15 cellular contexts compared by ENCODE assay signal in genomic region chr10:29634105-29634504, GRCh38. TPM values are rescaled to one million over a fixed set of nuclear protein-coding genes. Genes with fewer than 3 reads are reported as not detected.
DNase-seq lines count a peak whose midpoint lies in the region; ATAC-seq and TF ChIP-seq lines count a peak whose summit lies in the region.
"Had no signal": no experiment of that assay in that cellular context is flagged by ENCODE, and none has a peak within 500 bp of the region (broad histone marks: within the 10 kb centered on the region; RNA-seq: fewer than 3 reads in every experiment).

No MANE protein-coding gene starts in this region.

- H3K9me3 Mint-ChIP-seq in chondrocyte (ENCODE audit: low read depth) = no peaks in the 10 kb centered on the region
- H3K9me3 Mint-ChIP-seq: dendritic cell treated with granulocyte-macrophage colony-stimulating factor and Interleukin-4, amounts not matched to agents 40 ng/mL and 50 ng/mL, for 4 days; stimulated activated naive CD8-positive, alpha-beta T cell treated with anti-CD3 and anti-CD28 coated beads, Interleukin-15, Interleukin-2, amounts not matched to agents 100 ng/mL and 50 ng/mL, for 24 hours had no signal

- H4K91ac ChIP-seq in mesenchymal stem cell (ENCODE audit: low read length) = no peak overlapping the region

- H2BK5ac ChIP-seq in mesenchymal stem cell (ENCODE audit: low read depth, low read length, poor library complexity, severe bottlenecking) = no peak overlapping the region

- 54% methylated on average over 2 of the region's 2 CpGs for WGBS in mesenchymal stem cell
- WGBS in testis, 2 donors = 44 to 68% methylated on average over 2 of the region's 2 CpGs

- H3K27ac ChIP-seq in mesenchymal stem cell (ENCODE audit: low read length, poor library complexity, severe bottlenecking) (peak overlapping the region; percentile 97), testis (peak overlapping the region; percentile 78 to 85)

- intact Hi-C loops in testis (cut with DNase I; ENCODE audit: low total_unique reads) = no loop called here

- peak overlapping the region; percentile 86 for H3K9ac ChIP-seq in mesenchymal stem cell (ENCODE audit: low read length)

- no peak overlapping the region for H2AK5ac ChIP-seq in mesenchymal stem cell (ENCODE audit: low read length, severe bottlenecking)

- peak overlapping the region; percentile 70 for H3K4me3 Mint-ChIP-seq in chondrocyte (ENCODE audit: unreplicated experiment)
- H3K4me3 Mint-ChIP-seq: dendritic cell treated with granulocyte-macrophage colony-stimulating factor and Interleukin-4, amounts not matched to agents 40 ng/mL and 50 ng/mL, for 4 days had no signal

- H3K14ac ChIP-seq in mesenchymal stem cell (ENCODE audit: low read length in 2 of 2) = no peak overlapping the region

- TF ChIP-seq CTCF in chondrocyte (IDR thresholded peaks at IDR 0.05) (no peak), testis (IDR thresholded peaks at IDR 0.05) (no peak)

- peak; percentile 39 for DNase-seq in DMS 273 (lab: John Stamatoyannopoulos, UW; ENCODE audit: unreplicated experiment)
- DNase-seq in DMS 273 treated with DMSO at 0.1 percent for 48 hours (lab: John Stamatoyannopoulos, UW) = no peak
- no peak for DNase-seq in chondrocyte (ENCODE audit: low spot score)
- DNase-seq in mesenchymal stem cell = no peak
- DNase-seq in testis = no peak
- DNase-seq in MV-4-11 (lab: John Stamatoyannopoulos, UW) = no peak
- DNase-seq: 8988T, activated T-cell treated with anti-CD3 and anti-CD28 coated beads for 4 hours, GDM1, NCI-H446, T-helper 2 cell had no signal

- no peak overlapping the region for H3K23ac ChIP-seq in mesenchymal stem cell (ENCODE audit: low read length in 2 of 2)

- H3K4me2 ChIP-seq in mesenchymal stem cell (ENCODE audit: low read length, poor library complexity, severe bottlenecking) = peak overlapping the region; percentile 61

- no peak overlapping the region for H3K4ac ChIP-seq in mesenchymal stem cell (ENCODE audit: low read depth in 1 of 2, low read length in 2 of 2)

- no peak overlapping the region for H3K18ac ChIP-seq in mesenchymal stem cell (ENCODE audit: low read depth in 1 of 2, low read length in 2 of 2)

- H3K36me3 ChIP-seq in mesenchymal stem cell (ENCODE audit: control insufficient read depth in 1 of 2, insufficient read depth in 2 of 2, low read depth in 1 of 2, low read length in 2 of 2) = peaks cover 9 to 17% of the 10 kb centered on the region in 2 experiments
- no peaks in the 10 kb centered on the region for H3K36me3 ChIP-seq in testis (ENCODE audit: low read depth, missing control alignments)

- H2BK15ac ChIP-seq in mesenchymal stem cell (ENCODE audit: low read depth, poor library complexity, severe bottlenecking) = no peak overlapping the region

- no peaks in the 10 kb centered on the region for H3K27me3 ChIP-seq in mesenchymal stem cell (ENCODE audit: control insufficient read depth in 1 of 2, insufficient read depth in 1 of 2, low read length in 2 of 2)
- H3K27me3 ChIP-seq in testis = no peaks in the 10 kb centered on the region

- no peak overlapping the region for H2BK12ac ChIP-seq in mesenchymal stem cell (ENCODE audit: low read length in 2 of 2)

- no peak overlapping the region for H2AFZ ChIP-seq in mesenchymal stem cell (ENCODE audit: low read depth, low read length)

- H3K9me3 ChIP-seq in mesenchymal stem cell (ENCODE audit: control insufficient read depth, low read length) (no peaks in the 10 kb centered on the region), testis (no peaks in the 10 kb centered on the region)

- H3K4me1 ChIP-seq in mesenchymal stem cell (ENCODE audit: control insufficient read depth, insufficient read depth, low read depth, low read length) = peaks cover 11% of the 10 kb centered on the region
- peaks cover 14% of the 10 kb centered on the region for H3K4me1 ChIP-seq in testis

- peak overlapping the region in 1 of 2 experiments; percentile 72 for H3K4me3 ChIP-seq in mesenchymal stem cell (ENCODE audit: insufficient read depth in 1 of 2, low read depth in 1 of 2, low read length in 2 of 2)
- peak overlapping the region; percentile 4 to 29 for H3K4me3 ChIP-seq in testis

- no peak overlapping the region for H4K8ac ChIP-seq in mesenchymal stem cell (ENCODE audit: low read length)

- TF ChIP-seq POLR2A in testis (IDR thresholded peaks at IDR 0.05) = no peak

- H3K27me3 Mint-ChIP-seq in chondrocyte (ENCODE audit: low read depth) = no peaks in the 10 kb centered on the region
- H3K27me3 Mint-ChIP-seq: dendritic cell treated with granulocyte-macrophage colony-stimulating factor and Interleukin-4, amounts not matched to agents 40 ng/mL and 50 ng/mL, for 4 days; stimulated activated naive CD8-positive, alpha-beta T cell treated with anti-CD3 and anti-CD28 coated beads, Interleukin-15, Interleukin-2, amounts not matched to agents 100 ng/mL and 50 ng/mL, for 24 hours had no signal

- no peaks in the 10 kb centered on the region for H3K79me1 ChIP-seq in mesenchymal stem cell (replicated peaks; ENCODE audit: low read length, poor library complexity, severe bottlenecking)

- ATAC-seq in GM21723 (IDR thresholded peaks at IDR 0.05; ENCODE audit: unreplicated experiment) (no peak), GM18858 (IDR thresholded peaks at IDR 0.05; ENCODE audit: unreplicated experiment) (no peak)

- peak overlapping the region; percentile 97 for H3K27ac Mint-ChIP-seq in chondrocyte (ENCODE audit: unreplicated experiment)
- H3K27ac Mint-ChIP-seq: dendritic cell treated with granulocyte-macrophage colony-stimulating factor and Interleukin-4, amounts not matched to agents 40 ng/mL and 50 ng/mL, for 4 days; stimulated activated naive CD8-positive, alpha-beta T cell treated with anti-CD3 and anti-CD28 coated beads, Interleukin-15, Interleukin-2, amounts not matched to agents 100 ng/mL and 50 ng/mL, for 24 hours had no signal

- no peak overlapping the region for H2BK120ac ChIP-seq in mesenchymal stem cell (ENCODE audit: low read depth, low read length)

- peaks cover 1% of the 10 kb centered on the region for H3K36me3 Mint-ChIP-seq in chondrocyte (ENCODE audit: low read depth)

- H3K4me1 Mint-ChIP-seq in chondrocyte (ENCODE audit: low read depth) = peaks cover 68% of the 10 kb centered on the region

RNA-seq across cellular contexts. Expression of gene SVIL, which starts 0.7 kb away (rescaled TPM):
- total RNA-seq in chondrocyte (112 to 136 TPM (median 118 TPM) in 3 replicates), testis (10 to 100 TPM; 63.1 to 67.6 TPM)
- polyA plus RNA-seq in mesenchymal stem cell (2013, experiment 1 of 2) = 67.9 TPM
- polyA plus RNA-seq in mesenchymal stem cell (2013, experiment 2 of 2) = 64.2 TPM
- polyA plus RNA-seq in testis (ENCODE audit: insufficient read depth, low read depth, low replicate concordance) = 44.7 TPM
